In the genomic region with DNA sequence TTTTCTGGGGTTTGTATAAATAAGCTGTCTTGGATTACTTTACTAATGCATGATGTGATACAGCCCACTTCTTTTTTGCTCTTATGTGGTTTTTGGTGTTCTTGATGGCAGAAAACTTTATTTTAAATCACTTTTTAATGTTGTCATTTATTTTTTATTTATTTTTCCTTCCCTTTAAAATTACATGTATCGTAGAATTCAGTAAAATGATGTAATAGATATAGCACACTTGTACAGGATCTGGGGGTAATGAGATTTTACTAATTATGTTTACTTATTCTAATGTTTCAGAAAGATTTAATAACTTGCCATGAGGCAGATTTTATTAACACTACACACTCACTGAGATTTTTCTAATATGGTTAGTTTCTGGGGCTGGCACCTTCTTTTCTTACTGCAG, we compare ENCODE assay signal across 12 cellular contexts. TPM values are rescaled to one million over a fixed set of nuclear protein-coding genes. Genes with fewer than 3 reads are reported as not detected.
DNase-seq lines count a peak whose midpoint lies in the region; ATAC-seq and TF ChIP-seq lines count a peak whose summit lies in the region.
"Had no signal": no experiment of that assay in that cellular context is flagged by ENCODE, and none has a peak within 500 bp of the region (broad histone marks: within the 10 kb centered on the region; RNA-seq: fewer than 3 reads in every experiment).

No MANE protein-coding gene starts in this region.

- WGBS in hepatocyte (ENCODE audit: low lambda C conversion rate, missing lambda C conversion rate): 72% methylated on average over 1 of the region's 1 CpG

- peaks cover 6% of the 10 kb centered on the region for H3K36me3 Mint-ChIP-seq in stimulated activated effector memory CD8-positive, alpha-beta T cell treated with anti-CD3 and anti-CD28 coated beads, Interleukin-12 subunit alpha, Interleukin-12 subunit beta, amount 100 ng/mL, for 72 hours

- peaks cover 30% of the 10 kb centered on the region for H3K4me1 Mint-ChIP-seq in stimulated activated effector memory CD8-positive, alpha-beta T cell treated with anti-CD3 and anti-CD28 coated beads, Interleukin-12 subunit alpha, Interleukin-12 subunit beta, amount 100 ng/mL, for 72 hours

- ATAC-seq in stimulated activated effector memory CD8-positive, alpha-beta T cell treated with anti-CD3 and anti-CD28 coated beads, Interleukin-12 subunit alpha, Interleukin-12 subunit beta, amount 100 ng/mL, for 72 hours: no peak
- no peak for ATAC-seq in gastrocnemius medialis
- no peak for ATAC-seq in HG03457 (IDR thresholded peaks at IDR 0.05; ENCODE audit: unreplicated experiment)

- H3K27me3 ChIP-seq in hepatocyte: no peaks in the 10 kb centered on the region
- no peaks in the 10 kb centered on the region for H3K27me3 ChIP-seq in gastrocnemius medialis
- H3K27me3 ChIP-seq: neural progenitor cell had no signal

- H3K4me1 ChIP-seq in hepatocyte (ENCODE audit: insufficient read depth) (peaks cover 38% of the 10 kb centered on the region), gastrocnemius medialis (peaks cover 62 to 64% of the 10 kb centered on the region in 2 donors)

- no peak overlapping the region for H2AFZ ChIP-seq in hepatocyte
- H2AFZ ChIP-seq: neural progenitor cell had no signal

- peak overlapping the region; percentile 48 for H3K27ac Mint-ChIP-seq in stimulated activated effector memory CD8-positive, alpha-beta T cell treated with anti-CD3 and anti-CD28 coated beads, Interleukin-12 subunit alpha, Interleukin-12 subunit beta, amount 100 ng/mL, for 72 hours
- H3K27ac Mint-ChIP-seq: neural progenitor cell had no signal

- no peak for TF ChIP-seq POLR2A in gastrocnemius medialis (IDR thresholded peaks at IDR 0.05)

- TF ChIP-seq CTCF in hepatocyte (IDR thresholded peaks at IDR 0.05; ENCODE audit: poor library complexity): no peak
- TF ChIP-seq CTCF in gastrocnemius medialis (IDR thresholded peaks at IDR 0.05 in 4 of 5, conservative IDR thresholded peaks at IDR 0.05 in 1 of 5): no peak

- peak overlapping the region; percentile 71 for H3K4me2 ChIP-seq in hepatocyte

- H3K27ac ChIP-seq in hepatocyte: peak overlapping the region; percentile 70
- no peak overlapping the region for H3K27ac ChIP-seq in gastrocnemius medialis

- H3K79me2 ChIP-seq in hepatocyte: peaks cover 70% of the 10 kb centered on the region

- H3K9me2 ChIP-seq in hepatocyte (replicated peaks; ENCODE audit: insufficient read depth): no peaks in the 10 kb centered on the region

- peak; percentile 7 for DNase-seq in NCI-H748 (lab: John Stamatoyannopoulos, UW; ENCODE audit: unreplicated experiment)
- no peak for DNase-seq in NCI-H748 treated with DMSO at 0.1 percent for 48 hours (lab: John Stamatoyannopoulos, UW)
- peak; percentile 33 for DNase-seq in NCI-H82 (lab: John Stamatoyannopoulos, UW)
- DNase-seq in hepatocyte (ENCODE audit: low spot score): no peak
- no peak for DNase-seq in stimulated activated effector memory CD8-positive, alpha-beta T cell treated with anti-CD3 and anti-CD28 coated beads, Interleukin-12 subunit alpha, Interleukin-12 subunit beta, amount 100 ng/mL, for 72 hours (ENCODE audit: low spot score in 2 of 2)
- DNase-seq in gastrocnemius medialis: no peak
- DNase-seq in NCI-H526 treated with DMSO at 0.1 percent for 48 hours (lab: John Stamatoyannopoulos, UW): no peak
- DNase-seq: activated CD4-positive, alpha-beta T cell treated with anti-CD3 and anti-CD28 coated beads for 1 hour; H7 had no signal

- H3K4me3 Mint-ChIP-seq in stimulated activated effector memory CD8-positive, alpha-beta T cell treated with anti-CD3 and anti-CD28 coated beads, Interleukin-12 subunit alpha, Interleukin-12 subunit beta, amount 100 ng/mL, for 72 hours: peak overlapping the region; percentile 62
- H3K4me3 Mint-ChIP-seq: dendritic cell treated with granulocyte-macrophage colony-stimulating factor and Interleukin-4, amounts not matched to agents 40 ng/mL and 50 ng/mL, for 4 days had no signal

- intact Hi-C loops in gastrocnemius medialis (cut with DNase I; ENCODE audit: low total_unique reads): no loop called here

- H3K9me3 ChIP-seq in hepatocyte (ENCODE audit: low read depth) (no peaks in the 10 kb centered on the region), gastrocnemius medialis (no peaks in the 10 kb centered on the region)

- in situ Hi-C loops in gastrocnemius medialis (cut with MboI; ENCODE audit: low sequenced_read_pairs in 4 of 4): loop anchor here in 1 of 4 donors (25.0 kb wide), 1 partner anchor 1100 kb away; no protein-coding TSS in a partner anchor

- H3K9me3 Mint-ChIP-seq in stimulated activated effector memory CD8-positive, alpha-beta T cell treated with anti-CD3 and anti-CD28 coated beads, Interleukin-12 subunit alpha, Interleukin-12 subunit beta, amount 100 ng/mL, for 72 hours: no peaks in the 10 kb centered on the region
- H3K9me3 Mint-ChIP-seq: dendritic cell treated with granulocyte-macrophage colony-stimulating factor and Interleukin-4, amounts not matched to agents 40 ng/mL and 50 ng/mL, for 4 days had no signal

- H3K36me3 ChIP-seq in hepatocyte (replicated peaks; ENCODE audit: insufficient read depth, low read depth) (no peaks in the 10 kb centered on the region), gastrocnemius medialis (no peaks in the 10 kb centered on the region)
- H3K36me3 ChIP-seq: neural progenitor cell had no signal

- H3K4me3 ChIP-seq in hepatocyte: peak overlapping the region; percentile 10
- no peak overlapping the region for H3K4me3 ChIP-seq in gastrocnemius medialis
- H3K4me3 ChIP-seq: neural progenitor cell had no signal

- no peaks in the 10 kb centered on the region for H4K20me1 ChIP-seq in hepatocyte (ENCODE audit: insufficient read depth, poor library complexity, severe bottlenecking)

RNA-seq across cellular contexts. Expression of gene B3GALT2, which starts 0.7 kb away (rescaled TPM):
- total RNA-seq in hepatocyte (7.9 and 9.7 TPM in 2 replicates), gastrocnemius medialis (under 1 TPM in 1 of 4 donors, not detected in 3; 0.11 TPM)
- 1.4 and 1.8 TPM in 2 replicates for polyA plus RNA-seq in hepatocyte
- total RNA-seq: H7 had no signal

Comparison
In these comparisons a context has a peak if more than half of its experiments do, and no peak if none do; other contexts are left out.
1. DNase-seq: peak in NCI-H748 (single experiment) and NCI-H82 (single experiment); none in NCI-H748 treated with DMSO at 0.1 percent for 48 hours (single experiment), hepatocyte (single experiment), stimulated activated effector memory CD8-positive, alpha-beta T cell treated with anti-CD3 and anti-CD28 coated beads, Interleukin-12 subunit alpha, Interleukin-12 subunit beta, amount 100 ng/mL, for 72 hours (0 of 2), gastrocnemius medialis (0 of 2) and NCI-H526 treated with DMSO at 0.1 percent for 48 hours (single experiment).